9 cellular contexts compared by ENCODE assay signal in genomic region chr9:3746296-3747275, GRCh38.
DNase-seq lines count a peak whose midpoint lies in the region; ATAC-seq and TF ChIP-seq lines count a peak whose summit lies in the region.
"Had no signal": no experiment of that assay in that cellular context is flagged by ENCODE, and none has a peak within 500 bp of the region (broad histone marks: within the 10 kb centered on the region; RNA-seq: fewer than 3 reads in every experiment).

No MANE protein-coding gene starts in this region.

- TF ChIP-seq CTCF in NB4 (IDR thresholded peaks at IDR 0.05; ENCODE audit: low read depth, low read length) (no peak), cardiac fibroblast (IDR thresholded peaks at IDR 0.05; ENCODE audit: low read depth, low read length) (no peak), smooth muscle cell (IDR thresholded peaks at IDR 0.05; ENCODE audit: borderline replicate concordance, insufficient read depth, poor library complexity, severe bottlenecking) (no peak), MM.1S (IDR thresholded peaks at IDR 0.05; ENCODE audit: low read length) (no peak)

- WGBS in smooth muscle cell (ENCODE audit: low lambda C conversion rate) = 3% methylated on average over 1 of the region's 1 CpG

- peak overlapping the region; percentile 58 for H3K4me2 ChIP-seq in smooth muscle cell
- H3K4me2 ChIP-seq in MM.1S (ENCODE audit: low read depth, low read length) = no peak overlapping the region

- H3K4me1 ChIP-seq in smooth muscle cell (ENCODE audit: low read depth) (no peaks in the 10 kb centered on the region), MM.1S (ENCODE audit: low read length) (peaks cover 20% of the 10 kb centered on the region)

- no peaks in the 10 kb centered on the region for H3K9me2 ChIP-seq in MM.1S (replicated peaks; ENCODE audit: insufficient read depth, low read length)

- H3K27me3 ChIP-seq in smooth muscle cell (ENCODE audit: low read depth) = no peaks in the 10 kb centered on the region
- H3K27me3 ChIP-seq in MM.1S (replicated peaks; ENCODE audit: insufficient read depth, low read length) = no peaks in the 10 kb centered on the region

- H3K9ac ChIP-seq in smooth muscle cell (ENCODE audit: low read depth) = no peak overlapping the region
- H3K9ac ChIP-seq in MM.1S (ENCODE audit: low read length) = no peak overlapping the region

- TF ChIP-seq POLR2A in NB4 (IDR thresholded peaks at IDR 0.05; ENCODE audit: extremely low read depth, insufficient read length) = no peak

- H3F3A ChIP-seq in smooth muscle cell (ENCODE audit: low read depth) = peaks cover 5% of the 10 kb centered on the region
- peaks cover 6% of the 10 kb centered on the region; the same call in 1 of the 2 replicates for H3F3A ChIP-seq in MM.1S (ENCODE audit: insufficient read depth, low read length)

- H3K4me3 ChIP-seq in NB4 (ENCODE audit: low read depth, low read length) (no peak overlapping the region), cardiac fibroblast (replicated peaks in 1 of 2; ENCODE audit: low read depth in 2 of 2, low read length in 2 of 2) (no peak overlapping the region), smooth muscle cell (no peak overlapping the region), MM.1S (ENCODE audit: low read length) (no peak overlapping the region)

- H3K9me3 ChIP-seq in smooth muscle cell (replicated peaks; ENCODE audit: low read depth) = no peaks in the 10 kb centered on the region
- no peaks in the 10 kb centered on the region for H3K9me3 ChIP-seq in MM.1S (replicated peaks; ENCODE audit: insufficient read depth, low read length)

- H2AFZ ChIP-seq in smooth muscle cell (ENCODE audit: low read depth) = no peak overlapping the region
- H2AFZ ChIP-seq in MM.1S (ENCODE audit: low read length) = no peak overlapping the region

- peak overlapping the region; percentile 36 for H3K27ac ChIP-seq in smooth muscle cell (ENCODE audit: low read depth)
- H3K27ac ChIP-seq in MM.1S (ENCODE audit: low read length) = no peak overlapping the region
- H3K27ac ChIP-seq: VCaP had no signal

- H3K36me3 ChIP-seq in smooth muscle cell (ENCODE audit: low read depth) (no peaks in the 10 kb centered on the region), MM.1S (replicated peaks; ENCODE audit: insufficient read depth, low read length) (no peaks in the 10 kb centered on the region)

- ATAC-seq in GM21786 (IDR thresholded peaks at IDR 0.05; ENCODE audit: unreplicated experiment) (peak; percentile 52), GM21447 (IDR thresholded peaks at IDR 0.05; ENCODE audit: unreplicated experiment) (no peak)

- H4K20me1 ChIP-seq in smooth muscle cell (ENCODE audit: low read depth) (no peaks in the 10 kb centered on the region), MM.1S (ENCODE audit: insufficient read depth, low read length) (no peaks in the 10 kb centered on the region)

- DNase-seq in NB4 (ENCODE audit: low read depth) (peak; percentile 86), cardiac fibroblast (ENCODE audit: low read depth in 2 of 2) (peak; percentile 65 to 91), smooth muscle cell (lab: John Stamatoyannopoulos, UW; ENCODE audit: unreplicated experiment) (no peak), MM.1S (no peak), COLO668 (lab: John Stamatoyannopoulos, UW; ENCODE audit: unreplicated experiment) (no peak)
- DNase-seq in activated effector memory CD4-positive, alpha-beta T cell treated with anti-CD3 and anti-CD28 coated beads, Interleukin-2, amount 50 U/mL, for 16 hours = no peak

- H3K79me2 ChIP-seq in smooth muscle cell (ENCODE audit: low read depth) (no peaks in the 10 kb centered on the region), MM.1S (ENCODE audit: low read length) (no peaks in the 10 kb centered on the region)

Comparison
In these comparisons a context has a peak if more than half of its experiments do, and no peak if none do; other contexts are left out.
1. DNase-seq: peak in NB4 (single experiment) and cardiac fibroblast (2 of 2); none in smooth muscle cell (single experiment), MM.1S (single experiment), COLO668 (single experiment) and activated effector memory CD4-positive, alpha-beta T cell treated with anti-CD3 and anti-CD28 coated beads, Interleukin-2, amount 50 U/mL, for 16 hours (single experiment).